In the genomic region with DNA sequence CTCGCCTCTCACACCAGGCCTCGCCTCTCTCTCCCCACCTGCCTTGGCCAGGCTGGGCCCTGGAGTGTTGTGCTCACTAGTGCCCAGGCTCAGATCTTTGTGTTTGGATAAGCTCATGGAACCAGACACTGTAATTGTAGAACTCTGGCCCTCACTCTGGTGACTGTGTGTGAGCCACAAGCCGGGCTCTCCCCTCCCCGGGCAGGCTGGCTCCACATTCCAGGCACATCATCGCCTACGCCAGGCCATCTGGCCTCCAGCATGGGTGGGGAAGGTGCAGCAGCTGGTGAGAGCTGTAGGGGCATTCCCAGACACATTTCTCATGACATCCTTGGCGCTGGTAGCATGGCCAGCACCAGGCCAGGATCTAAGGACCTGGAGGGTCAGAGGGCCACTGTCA, we compare ENCODE assay signal across 13 cellular contexts.
A peak's percentile ranks its signal among the peaks of the same experiment; 100 is the strongest.
DNase-seq lines count a peak whose midpoint lies in the region; ATAC-seq and TF ChIP-seq lines count a peak whose summit lies in the region.
"Had no signal": no experiment of that assay in that cellular context is flagged by ENCODE, and none has a peak within 500 bp of the region (broad histone marks: within the 10 kb centered on the region; RNA-seq: fewer than 3 reads in every experiment).

No MANE protein-coding gene starts in this region.

- H3K4me1 ChIP-seq in GM23248 (ENCODE audit: insufficient read depth) = peaks cover 54% of the 10 kb centered on the region
- peaks cover 8 to 25% (median 17%) of the 10 kb centered on the region in 6 donors for H3K4me1 ChIP-seq in spleen

- peaks cover 2% of the 10 kb centered on the region for H3K27me3 Mint-ChIP-seq in activated T-helper 2 cell treated with anti-CD3 and anti-CD28 coated beads, Interferon-gamma antibody, Interleukin-2, Interleukin-4, amounts not matched to agents 10 μg/mL and 5 μg/mL and 100 μg/mL, durations not matched to agents 14 hours and 24 hours and 36 hours (ENCODE audit: low read depth)

- H3K9me3 ChIP-seq in GM23248 (ENCODE audit: low read depth) (no peaks in the 10 kb centered on the region), spleen (no peaks in the 10 kb centered on the region)

- H3K36me3 ChIP-seq in GM23248 (ENCODE audit: low read depth) (peaks cover 29% of the 10 kb centered on the region), spleen (no peaks in the 10 kb centered on the region)

- no peak for ATAC-seq in omental fat pad (ENCODE audit: low FRiP score)

- TF ChIP-seq CTCF in spleen (IDR thresholded peaks at IDR 0.05 in 8 of 11, conservative IDR thresholded peaks at IDR 0.05 in 3 of 11) (no peak), omental fat pad (IDR thresholded peaks at IDR 0.05) (no peak)

- H3F3A ChIP-seq in GM23248 (ENCODE audit: insufficient read depth) = peaks cover 69% of the 10 kb centered on the region

- WGBS in GM23248 (ENCODE audit: low coverage in 1 of 2, low lambda C conversion rate in 2 of 2, missing lambda C conversion rate in 2 of 2), 2 experiments = 14 to 18% methylated on average over 7 of the region's 7 CpGs
- WGBS in spleen, 5 donors = 88 to 100% (median 93%) methylated on average over 2 to 7 of the region's 7 CpGs

- no peaks in the 10 kb centered on the region for H3K9me2 ChIP-seq in GM23248 (ENCODE audit: insufficient read depth)

- H3K9me3 Mint-ChIP-seq in activated T-helper 2 cell treated with anti-CD3 and anti-CD28 coated beads, Interferon-gamma antibody, Interleukin-2, Interleukin-4, amounts not matched to agents 10 μg/mL and 5 μg/mL and 100 μg/mL, durations not matched to agents 14 hours and 24 hours and 36 hours = no peaks in the 10 kb centered on the region
- H3K9me3 Mint-ChIP-seq: nephron had no signal

- H4K20me1 ChIP-seq in GM23248 (ENCODE audit: insufficient read depth) = no peaks in the 10 kb centered on the region

- H3K4me3 Mint-ChIP-seq in activated T-helper 2 cell treated with anti-CD3 and anti-CD28 coated beads, Interferon-gamma antibody, Interleukin-2, Interleukin-4, amounts not matched to agents 10 μg/mL and 5 μg/mL and 100 μg/mL, durations not matched to agents 14 hours and 24 hours and 36 hours (ENCODE audit: low read depth) = no peak overlapping the region
- H3K4me3 Mint-ChIP-seq: nephron had no signal

- peak overlapping the region; percentile 85 for H3K27ac ChIP-seq in GM23248
- no peak overlapping the region for H3K27ac ChIP-seq in spleen

- no peak overlapping the region for H3K27ac Mint-ChIP-seq in activated T-helper 2 cell treated with anti-CD3 and anti-CD28 coated beads, Interferon-gamma antibody, Interleukin-2, Interleukin-4, amounts not matched to agents 10 μg/mL and 5 μg/mL and 100 μg/mL, durations not matched to agents 14 hours and 24 hours and 36 hours
- H3K27ac Mint-ChIP-seq: nephron had no signal

- intact Hi-C loops in cardiac septum (cut with DNase I) (no loop called here), spleen (cut with DNase I; ENCODE audit: low total_unique reads) (no loop called here)
- intact Hi-C loops in activated T-helper 2 cell treated with anti-CD3 and anti-CD28 coated beads, Interferon-gamma antibody, Interleukin-2, Interleukin-4, amounts not matched to agents 10 μg/mL and 5 μg/mL and 100 μg/mL, durations not matched to agents 14 hours and 24 hours and 36 hours (cut with micrococcal nuclease) = no loop called here

- H3K9ac ChIP-seq in GM23248 = peak overlapping the region; percentile 43

- H3K79me2 ChIP-seq in GM23248 (ENCODE audit: insufficient read depth) = peaks cover 52% of the 10 kb centered on the region

- H2AFZ ChIP-seq in GM23248 = no peak overlapping the region

- in situ Hi-C loops in GM23248 (cut with MboI) = no loop called here

- H3K4me2 ChIP-seq in GM23248 (ENCODE audit: unreplicated experiment) = no peak overlapping the region

- DNase-seq in GM23248 (peak; percentile 95), T1000 (lab: John Stamatoyannopoulos, UW) (peak; percentile 52), cardiac septum (ENCODE audit: low spot score) (peak; percentile 84), spleen (peak; percentile 48), middle frontal gyrus (ENCODE audit: extremely low spot score, low spot score) (no peak), omental fat pad (ENCODE audit: low spot score) (no peak), HK-2 (ENCODE audit: unreplicated experiment) (no peak)
- DNase-seq in activated T-helper 2 cell treated with anti-CD3 and anti-CD28 coated beads, Interferon-gamma antibody, Interleukin-2, Interleukin-4, amounts not matched to agents 10 μg/mL and 5 μg/mL and 100 μg/mL, durations not matched to agents 14 hours and 24 hours and 36 hours (ENCODE audit: low spot score) = no peak
- DNase-seq: activated naive CD4-positive, alpha-beta T cell treated with Interleukin-2 at 50 U/mL for 16 hours; DMS53; effector CD4-positive, alpha-beta T cell; stimulated activated CD4-positive, alpha-beta T cell treated with anti-CD3 and anti-CD28 coated beads, Interleukin-1b, Interleukin-23, amount 100 ng/mL, for 48 hours had no signal

- H3K27me3 ChIP-seq in GM23248 (replicated peaks; ENCODE audit: insufficient read depth) (no peaks in the 10 kb centered on the region), spleen (replicated peaks in 1 of 7) (no peaks in the 10 kb centered on the region)

- H3K36me3 Mint-ChIP-seq in activated T-helper 2 cell treated with anti-CD3 and anti-CD28 coated beads, Interferon-gamma antibody, Interleukin-2, Interleukin-4, amounts not matched to agents 10 μg/mL and 5 μg/mL and 100 μg/mL, durations not matched to agents 14 hours and 24 hours and 36 hours (ENCODE audit: low read depth) = no peaks in the 10 kb centered on the region

- no peak for TF ChIP-seq POLR2A in spleen (IDR thresholded peaks at IDR 0.05)

- peaks cover 2% of the 10 kb centered on the region for H3K4me1 Mint-ChIP-seq in activated T-helper 2 cell treated with anti-CD3 and anti-CD28 coated beads, Interferon-gamma antibody, Interleukin-2, Interleukin-4, amounts not matched to agents 10 μg/mL and 5 μg/mL and 100 μg/mL, durations not matched to agents 14 hours and 24 hours and 36 hours (ENCODE audit: low read depth)

- no peak overlapping the region for H3K4me3 ChIP-seq in GM23248
- H3K4me3 ChIP-seq in spleen = no peak overlapping the region

Comparison
In these comparisons a context has a peak if more than half of its experiments do, and no peak if none do; other contexts are left out.
1. DNase-seq: peak in GM23248 (single experiment), T1000 (single experiment), cardiac septum (single experiment) and spleen (single experiment); none in middle frontal gyrus (single experiment), omental fat pad (single experiment), activated T-helper 2 cell treated with anti-CD3 and anti-CD28 coated beads, Interferon-gamma antibody, Interleukin-2, Interleukin-4, amounts not matched to agents 10 μg/mL and 5 μg/mL and 100 μg/mL, durations not matched to agents 14 hours and 24 hours and 36 hours (single experiment) and HK-2 (single experiment).